12 cellular contexts compared by ENCODE assay signal in genomic region chr9:3337515-3337914, GRCh38.
DNase-seq lines count a peak whose midpoint lies in the region; ATAC-seq and TF ChIP-seq lines count a peak whose summit lies in the region.
"Had no signal": no experiment of that assay in that cellular context is flagged by ENCODE, and none has a peak within 500 bp of the region (broad histone marks: within the 10 kb centered on the region; RNA-seq: fewer than 3 reads in every experiment).

No MANE protein-coding gene starts in this region.

- peaks cover 29% of the 10 kb centered on the region for H3K4me1 Mint-ChIP-seq in activated CD4-positive, alpha-beta T cell treated with anti-CD3 and anti-CD28 coated beads for 36 hours
- peaks cover 54% of the 10 kb centered on the region for H3K4me1 Mint-ChIP-seq in stimulated activated naive CD8-positive, alpha-beta T cell treated with anti-CD3 and anti-CD28 coated beads, Interleukin-15, Interleukin-2, amounts not matched to agents 100 ng/mL and 50 ng/mL, for 24 hours (ENCODE audit: low read depth)

- 33 to 50% methylated on average over 1 of the region's 1 CpG for WGBS in heart right ventricle, 2 donors

- H3K27me3 Mint-ChIP-seq in activated CD4-positive, alpha-beta T cell treated with anti-CD3 and anti-CD28 coated beads for 36 hours: no peaks in the 10 kb centered on the region
- H3K27me3 Mint-ChIP-seq in stimulated activated naive CD8-positive, alpha-beta T cell treated with anti-CD3 and anti-CD28 coated beads, Interleukin-15, Interleukin-2, amounts not matched to agents 100 ng/mL and 50 ng/mL, for 24 hours: no peaks in the 10 kb centered on the region
- H3K27me3 Mint-ChIP-seq: type B pancreatic cell had no signal

- H3F3A ChIP-seq in MM.1S (ENCODE audit: insufficient read depth, low read length): no peaks in the 10 kb centered on the region

- H3K27ac ChIP-seq in heart right ventricle: peak overlapping the region in 9 of 10 donors; percentile 22 to 75 (median 63)
- H3K27ac ChIP-seq in MM.1S (ENCODE audit: low read length): no peak overlapping the region
- H3K27ac ChIP-seq in OCI-LY7 (ENCODE audit: low read depth, low read length, poor library complexity, severe bottlenecking): no peak overlapping the region
- H3K27ac ChIP-seq: A549 had no signal

- no TSS peak for BruUV-seq in OCI-LY7 (replicated peaks; lab: Mats Ljungman, UMichigan)

- peak; percentile 53 for ATAC-seq in activated CD4-positive, alpha-beta T cell treated with anti-CD3 and anti-CD28 coated beads for 36 hours
- ATAC-seq in heart right ventricle: peak in 7 of 8 donors; percentile 55 to 93 (median 88)
- ATAC-seq: A549 had no signal

- POLR2A ChIA-PET in activated CD4-positive, alpha-beta T cell treated with anti-CD3 and anti-CD28 coated beads for 36 hours (lab: Charles Lee): no interaction called here
- POLR2A ChIA-PET in OCI-LY7 (lab: Charles Lee): interaction anchor here (1.0 kb wide), 1 partner anchor 118 kb away, joined by 3 read pairs; no protein-coding TSS in a partner anchor

- no peaks in the 10 kb centered on the region for H3K9me3 Mint-ChIP-seq in activated CD4-positive, alpha-beta T cell treated with anti-CD3 and anti-CD28 coated beads for 36 hours (ENCODE audit: low read depth)
- peaks cover 4% of the 10 kb centered on the region for H3K9me3 Mint-ChIP-seq in stimulated activated naive CD8-positive, alpha-beta T cell treated with anti-CD3 and anti-CD28 coated beads, Interleukin-15, Interleukin-2, amounts not matched to agents 100 ng/mL and 50 ng/mL, for 24 hours
- H3K9me3 Mint-ChIP-seq: type B pancreatic cell had no signal

- DNase-seq in activated CD4-positive, alpha-beta T cell treated with anti-CD3 and anti-CD28 coated beads for 36 hours: peak; percentile 36
- no peak for DNase-seq in activated CD4-positive, alpha-beta T cell treated with anti-CD3 and anti-CD28 coated beads for 1 hour
- peak; percentile 70 for DNase-seq in amniotic epithelial cell (ENCODE audit: low read depth)
- peak in 1 of 2 donors; percentile 16 for DNase-seq in heart right ventricle
- no peak for DNase-seq in MM.1S
- no peak for DNase-seq in OCI-LY7 (ENCODE audit: low spot score)
- DNase-seq in NOMO-1 (lab: John Stamatoyannopoulos, UW; ENCODE audit: unreplicated experiment in 2 of 2): no peak
- DNase-seq: NCI-H446, retina had no signal

- peaks cover 0 to 10% (median 0%) of the 10 kb centered on the region in 11 donors for H3K9me3 ChIP-seq in heart right ventricle
- no peaks in the 10 kb centered on the region for H3K9me3 ChIP-seq in MM.1S (replicated peaks; ENCODE audit: insufficient read depth, low read length)
- H3K9me3 ChIP-seq in OCI-LY7 (ENCODE audit: low read length): peaks cover 5% of the 10 kb centered on the region; the same call in 1 of the 2 replicates
- H3K9me3 ChIP-seq: A549 had no signal

- H3K79me2 ChIP-seq in MM.1S (ENCODE audit: low read length): no peaks in the 10 kb centered on the region
- H3K79me2 ChIP-seq in OCI-LY7 (ENCODE audit: insufficient read depth, low read depth, low read length): no peaks in the 10 kb centered on the region

- H3K4me2 ChIP-seq in MM.1S (ENCODE audit: low read depth, low read length) (no peak overlapping the region), OCI-LY7 (ENCODE audit: low read length) (no peak overlapping the region)
- H3K4me2 ChIP-seq: A549 had no signal

- TF ChIP-seq CTCF in heart right ventricle (IDR thresholded peaks at IDR 0.05) (no peak), MM.1S (IDR thresholded peaks at IDR 0.05; ENCODE audit: low read length) (no peak), OCI-LY7 (conservative IDR thresholded peaks at IDR 0.05; ENCODE audit: low read length) (no peak)

- H3K4me1 ChIP-seq in heart right ventricle (peaks cover 0 to 25% (median 12%) of the 10 kb centered on the region in 9 donors), MM.1S (ENCODE audit: low read length) (no peaks in the 10 kb centered on the region), OCI-LY7 (ENCODE audit: insufficient read depth, low read length, poor library complexity, severe bottlenecking) (no peaks in the 10 kb centered on the region)
- H3K4me1 ChIP-seq: A549 had no signal

- no peak overlapping the region for H2AFZ ChIP-seq in MM.1S (ENCODE audit: low read length)
- H2AFZ ChIP-seq in OCI-LY7 (ENCODE audit: low read length): no peak overlapping the region

- peaks cover 7% of the 10 kb centered on the region for H3K36me3 Mint-ChIP-seq in activated CD4-positive, alpha-beta T cell treated with anti-CD3 and anti-CD28 coated beads for 36 hours (ENCODE audit: low read depth)
- H3K36me3 Mint-ChIP-seq in stimulated activated naive CD8-positive, alpha-beta T cell treated with anti-CD3 and anti-CD28 coated beads, Interleukin-15, Interleukin-2, amounts not matched to agents 100 ng/mL and 50 ng/mL, for 24 hours (ENCODE audit: low read depth): peaks cover 19% of the 10 kb centered on the region
- H3K36me3 Mint-ChIP-seq: type B pancreatic cell had no signal

- H4K20me1 ChIP-seq in MM.1S (ENCODE audit: insufficient read depth, low read length) (no peaks in the 10 kb centered on the region), OCI-LY7 (ENCODE audit: insufficient read depth, low read length) (no peaks in the 10 kb centered on the region)

- H3K9ac ChIP-seq in MM.1S (ENCODE audit: low read length): no peak overlapping the region

- H3K4me3 ChIP-seq in heart right ventricle: no peak overlapping the region
- no peak overlapping the region for H3K4me3 ChIP-seq in MM.1S (ENCODE audit: low read length)
- H3K4me3 ChIP-seq in OCI-LY7 (ENCODE audit: low read depth, low read length, poor library complexity, severe bottlenecking): no peak overlapping the region
- H3K4me3 ChIP-seq: A549 had no signal

- H3K9me2 ChIP-seq in MM.1S (replicated peaks; ENCODE audit: insufficient read depth, low read length) (no peaks in the 10 kb centered on the region), OCI-LY7 (ENCODE audit: insufficient read depth, low read length) (no peaks in the 10 kb centered on the region)

- H3K27me3 ChIP-seq in heart right ventricle: no peaks in the 10 kb centered on the region
- no peaks in the 10 kb centered on the region for H3K27me3 ChIP-seq in MM.1S (replicated peaks; ENCODE audit: insufficient read depth, low read length)

- intact Hi-C loops in activated CD4-positive, alpha-beta T cell treated with anti-CD3 and anti-CD28 coated beads for 36 hours (cut with DNase I, micrococcal nuclease): loop anchor here in 1 of 2 experiments (10.0 kb wide), 1 partner anchor 107 kb away; no protein-coding TSS in a partner anchor
- intact Hi-C loops in heart right ventricle (cut with DNase I): loop anchor here in 1 of 10 donors (10.0 kb wide), 1 partner anchor 67 kb away; no protein-coding TSS in a partner anchor
- intact Hi-C loops in OCI-LY7 (cut with micrococcal nuclease; ENCODE audit: unreplicated experiment): no loop called here

- no peaks in the 10 kb centered on the region for H3K36me3 ChIP-seq in heart right ventricle
- no peaks in the 10 kb centered on the region for H3K36me3 ChIP-seq in MM.1S (replicated peaks; ENCODE audit: insufficient read depth, low read length)
- no peaks in the 10 kb centered on the region for H3K36me3 ChIP-seq in OCI-LY7 (ENCODE audit: insufficient read depth, low read length)

- H3K4me3 Mint-ChIP-seq in activated CD4-positive, alpha-beta T cell treated with anti-CD3 and anti-CD28 coated beads for 36 hours: no peak overlapping the region
- no peak overlapping the region for H3K4me3 Mint-ChIP-seq in stimulated activated naive CD8-positive, alpha-beta T cell treated with anti-CD3 and anti-CD28 coated beads, Interleukin-15, Interleukin-2, amounts not matched to agents 100 ng/mL and 50 ng/mL, for 24 hours
- H3K4me3 Mint-ChIP-seq: type B pancreatic cell had no signal

- H3K27ac Mint-ChIP-seq in activated CD4-positive, alpha-beta T cell treated with anti-CD3 and anti-CD28 coated beads for 36 hours: peak overlapping the region; percentile 66
- H3K27ac Mint-ChIP-seq in stimulated activated naive CD8-positive, alpha-beta T cell treated with anti-CD3 and anti-CD28 coated beads, Interleukin-15, Interleukin-2, amounts not matched to agents 100 ng/mL and 50 ng/mL, for 24 hours: peak overlapping the region; percentile 77
- H3K27ac Mint-ChIP-seq: type B pancreatic cell had no signal

- CTCF ChIA-PET in activated CD4-positive, alpha-beta T cell treated with anti-CD3 and anti-CD28 coated beads for 36 hours (lab: Charles Lee): interaction anchor here (0.9 to 1.0 kb wide), 2 partner anchors 9 to 47 kb away, joined by 3 read pairs; no protein-coding TSS in a partner anchor
- CTCF ChIA-PET in OCI-LY7 (lab: Charles Lee; ENCODE audit: unreplicated experiment): no interaction called here

Comparison
In these comparisons a context has a peak if more than half of its experiments do, and no peak if none do; other contexts are left out.
1. DNase-seq: peak in activated CD4-positive, alpha-beta T cell treated with anti-CD3 and anti-CD28 coated beads for 36 hours (single experiment) and amniotic epithelial cell (single experiment); none in activated CD4-positive, alpha-beta T cell treated with anti-CD3 and anti-CD28 coated beads for 1 hour (single experiment), MM.1S (single experiment), OCI-LY7 (single experiment) and NOMO-1 (0 of 2).
2. H3K27ac ChIP-seq: peak in heart right ventricle (9 of 10); none in MM.1S (single experiment) and OCI-LY7 (single experiment).